Comparison of ENCODE assay signal across 29 cellular contexts in the genomic region with DNA sequence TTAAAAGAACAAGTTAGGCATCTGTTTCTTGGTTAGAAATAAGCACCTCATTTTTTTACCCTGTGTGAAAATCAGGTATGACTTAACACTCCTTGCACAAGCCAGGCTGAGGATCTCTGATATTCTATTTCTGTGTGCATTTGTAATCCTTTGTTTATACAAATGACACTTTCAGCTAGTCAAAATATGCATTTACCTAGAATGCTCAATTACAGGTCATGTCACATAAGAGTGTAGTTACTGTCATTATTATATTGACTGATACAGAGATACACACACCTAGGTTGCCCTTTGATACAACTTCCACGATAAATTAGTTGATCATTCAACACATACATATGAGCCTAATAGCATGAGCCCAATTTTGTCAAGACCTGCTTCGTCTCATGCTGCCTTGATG.
"Had no signal": no experiment of that assay in that cellular context is flagged by ENCODE, and none has a peak within 500 bp of the region (broad histone marks: within the 10 kb centered on the region; RNA-seq: fewer than 3 reads in every experiment).

No MANE protein-coding gene starts in this region.

- FAIRE-seq: bronchial epithelial cell, TTC549 had no signal

- H3K9me3 ChIP-seq: MG63, SJCRH30 had no signal

- ATAC-seq: activated CD4-positive, alpha-beta T cell treated with anti-CD3 and anti-CD28 coated beads for 36 hours; activated CD4-positive, CD25-positive, alpha-beta regulatory T cell treated with anti-CD3 and anti-CD28 coated beads, Interleukin-2, amount 50 U/mL, for 24 hours; activated CD8-positive, alpha-beta T cell treated with anti-CD3 and anti-CD28 coated beads, Interleukin-2, amount 10 ng/mL, durations not matched to agents 7 days and 5 days; activated naive CD8-positive, alpha-beta T cell treated with anti-CD3 and anti-CD28 coated beads, Interleukin-2, amount 50 U/mL, for 24 hours; WTC11 had no signal

- H3K4me3 ChIP-seq: MG63, SJCRH30, SK-N-MC had no signal

- H3K27ac ChIP-seq: SJCRH30, SK-N-MC had no signal

- H3K36me3 ChIP-seq: MG63, SJCRH30 had no signal

- DNase-seq: activated CD4-positive, alpha-beta T cell treated with anti-CD3 and anti-CD28 coated beads for 36 hours; activated CD4-positive, alpha-beta T cell treated with anti-CD3 and anti-CD28 coated beads, Interleukin-2, amount 10 ng/mL, durations not matched to agents 7 days and 5 days; activated CD4-positive, alpha-beta T cell treated with anti-CD3 and anti-CD28 coated beads, Interleukin-2, amount 50 U/mL, for 48 hours; activated CD8-positive, alpha-beta T cell treated with anti-CD3 and anti-CD28 coated beads, Interleukin-2, amount 10 ng/mL, durations not matched to agents 7 days and 5 days; activated effector memory CD4-positive, alpha-beta T cell treated with Interleukin-2 at 50 U/mL for 16 hours; activated naive CD4-positive, alpha-beta T cell treated with anti-CD3 and anti-CD28 coated beads, Interleukin-2, amount 10 ng/mL, durations not matched to agents 7 days and 5 days; activated naive CD8-positive, alpha-beta T cell treated with anti-CD3 and anti-CD28 coated beads, Interleukin-2, amount 50 U/mL, for 24 hours; activated T-cell treated with anti-CD3 and anti-CD28 coated beads, Interleukin-2, amount 50 U/mL, for 48 hours; anterior cingulate cortex; caudate nucleus; cerebellar nuclear complex; Kasumi-1; MG63; NCI-H1048; NCI-H1105 treated with DMSO at 0.1 percent for 48 hours; NCI-H187; NCI-H2029 treated with DMSO at 0.1 percent for 48 hours; NCI-H2107; NCI-H2171; NCI-H510A; NCI-H526; OCI-M1; SHP77; SJCRH30 had no signal

- H3K4me1 ChIP-seq: SJCRH30 had no signal

- H3K27me3 ChIP-seq: MG63, SJCRH30 had no signal
